Comparison of ENCODE assay signal across 8 cellular contexts in the genomic region with DNA sequence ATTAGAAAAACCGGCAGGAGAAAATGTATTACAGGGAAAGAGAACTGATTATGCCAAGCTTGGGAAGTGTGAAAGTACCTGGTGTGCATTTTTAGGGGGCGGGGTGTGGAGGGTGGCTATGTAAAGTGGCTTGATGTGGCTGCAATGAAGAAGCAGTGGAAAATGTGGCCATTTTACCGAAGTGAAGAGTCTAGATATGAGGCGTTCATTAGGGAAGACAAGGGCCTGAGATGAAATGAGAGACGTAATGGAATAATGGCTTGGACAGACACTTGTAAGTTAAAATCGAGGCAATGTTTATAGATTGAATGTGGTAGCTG. TPM values are rescaled to one million over a fixed set of nuclear protein-coding genes. Genes with fewer than 3 reads are reported as not detected.
DNase-seq lines count a peak whose midpoint lies in the region; ATAC-seq and TF ChIP-seq lines count a peak whose summit lies in the region.

No MANE protein-coding gene starts in this region.

- peak overlapping the region; percentile 90 for H3K27ac Mint-ChIP-seq in MCF 10A (ENCODE audit: low read depth, unreplicated experiment)
- peak overlapping the region; percentile 99 for H3K27ac Mint-ChIP-seq in stimulated activated naive CD8-positive, alpha-beta T cell treated with anti-CD3 and anti-CD28 coated beads, Interleukin-15, Interleukin-2, amounts not matched to agents 100 ng/mL and 50 ng/mL, for 24 hours

- peak overlapping the region; percentile 92 for H3K9ac ChIP-seq in BLaER1

- H3K27me3 Mint-ChIP-seq in MCF 10A (ENCODE audit: insufficient read depth, unreplicated experiment) = no peaks in the 10 kb centered on the region
- peaks cover 5% of the 10 kb centered on the region for H3K27me3 Mint-ChIP-seq in stimulated activated naive CD8-positive, alpha-beta T cell treated with anti-CD3 and anti-CD28 coated beads, Interleukin-15, Interleukin-2, amounts not matched to agents 100 ng/mL and 50 ng/mL, for 24 hours

- peaks cover 50% of the 10 kb centered on the region for H4K20me1 ChIP-seq in BLaER1

- peak overlapping the region; percentile 77 for H3K4me2 ChIP-seq in BLaER1

- peak overlapping the region; percentile 84 for H3K4me3 Mint-ChIP-seq in MCF 10A (ENCODE audit: unreplicated experiment)
- H3K4me3 Mint-ChIP-seq in stimulated activated naive CD8-positive, alpha-beta T cell treated with anti-CD3 and anti-CD28 coated beads, Interleukin-15, Interleukin-2, amounts not matched to agents 100 ng/mL and 50 ng/mL, for 24 hours = peak overlapping the region; percentile 98

- no TSS peak for BruUV-seq in MCF 10A (replicated peaks; lab: Mats Ljungman, UMichigan)

- TF ChIP-seq CTCF in MCF 10A (IDR thresholded peaks at IDR 0.05; ENCODE audit: unreplicated experiment) = no peak

- POLR2A ChIA-PET in MCF 10A (lab: Yijun Ruan, JAX) = interaction anchor here (0.7 to 21.4 kb wide), 12 partner anchors 8 to 316 kb away, joined by 3 to 1056 read pairs (median 4); a partner anchor contains a TSS

- peak overlapping the region; percentile 88 for H3K4me3 ChIP-seq in BLaER1

- H3K27me3 ChIP-seq in BLaER1 = no peaks in the 10 kb centered on the region

- CTCF ChIA-PET in MCF 10A (lab: Yijun Ruan, JAX) = interaction anchor here (0.6 to 2.6 kb wide), 4 partner anchors 11 to 599 kb away, joined by 3 to 17 read pairs (median 4); no protein-coding TSS in a partner anchor

- DNase-seq in T follicular helper cell (ENCODE audit: low read depth) (peak; percentile 16), MCF 10A (ENCODE audit: unreplicated experiment) (peak; percentile 50), lung microvascular endothelial cell (ENCODE audit: low read depth in 2 of 2) (peak; percentile 62 to 70), GM19240 (ENCODE audit: insufficient read length, low spot score) (no peak)

- ATAC-seq in HG02885 (IDR thresholded peaks at IDR 0.05; ENCODE audit: poor library complexity, unreplicated experiment) (peak; percentile 16), HG02840 (IDR thresholded peaks at IDR 0.05; ENCODE audit: low FRiP score, unreplicated experiment) (no peak)

- H3K4me1 ChIP-seq in BLaER1 = peaks cover 32% of the 10 kb centered on the region

- H3K9me3 Mint-ChIP-seq in MCF 10A (ENCODE audit: unreplicated experiment) = no peaks in the 10 kb centered on the region
- no peaks in the 10 kb centered on the region for H3K9me3 Mint-ChIP-seq in stimulated activated naive CD8-positive, alpha-beta T cell treated with anti-CD3 and anti-CD28 coated beads, Interleukin-15, Interleukin-2, amounts not matched to agents 100 ng/mL and 50 ng/mL, for 24 hours

- intact Hi-C loops in MCF 10A (cut with micrococcal nuclease) = loop anchor here (1.0 to 5.0 kb wide), 4 partner anchors 117 to 315 kb away; a partner anchor contains a TSS

- H3K9me3 ChIP-seq in BLaER1 = no peaks in the 10 kb centered on the region

- H3K36me3 Mint-ChIP-seq in MCF 10A (ENCODE audit: insufficient read depth, unreplicated experiment) = no peaks in the 10 kb centered on the region
- peaks cover 11% of the 10 kb centered on the region for H3K36me3 Mint-ChIP-seq in stimulated activated naive CD8-positive, alpha-beta T cell treated with anti-CD3 and anti-CD28 coated beads, Interleukin-15, Interleukin-2, amounts not matched to agents 100 ng/mL and 50 ng/mL, for 24 hours (ENCODE audit: low read depth)

- peak overlapping the region; percentile 92 for H3K27ac ChIP-seq in BLaER1

- H3K36me3 ChIP-seq in BLaER1 = peaks cover 7% of the 10 kb centered on the region; the same call in 1 of the 2 replicates

- peaks cover 14% of the 10 kb centered on the region for H3K4me1 Mint-ChIP-seq in MCF 10A (ENCODE audit: insufficient read depth, unreplicated experiment)
- peaks cover 48% of the 10 kb centered on the region for H3K4me1 Mint-ChIP-seq in stimulated activated naive CD8-positive, alpha-beta T cell treated with anti-CD3 and anti-CD28 coated beads, Interleukin-15, Interleukin-2, amounts not matched to agents 100 ng/mL and 50 ng/mL, for 24 hours (ENCODE audit: low read depth)

RNA-seq across cellular contexts. Expression of a gene that starts 1.2 kb away (rescaled TPM):
- total RNA-seq in MCF 10A (2022) (88.1 and 107 TPM in 2 replicates), lung microvascular endothelial cell (73.0 and 78.9 TPM in 2 replicates)

RNA-seq across cellular contexts. Expression of a gene that starts 1.5 kb away (rescaled TPM):
- total RNA-seq in MCF 10A (2022) (17.2 and 25.1 TPM in 2 replicates), lung microvascular endothelial cell (9.2 and 15.9 TPM in 2 replicates)
